19 cellular contexts compared by ENCODE assay signal in genomic region chr1:222247811-222248310, GRCh38.
"Had no signal": no experiment of that assay in that cellular context is flagged by ENCODE, and none has a peak within 500 bp of the region (broad histone marks: within the 10 kb centered on the region; RNA-seq: fewer than 3 reads in every experiment).

No MANE protein-coding gene starts in this region.

- H3K27ac Mint-ChIP-seq: activated naive CD8-positive, alpha-beta T cell; activated T-helper 2 cell treated with anti-CD3 and anti-CD28 coated beads, Interferon-gamma antibody, Interleukin-2, Interleukin-4, amounts not matched to agents 10 μg/mL and 5 μg/mL and 100 μg/mL, durations not matched to agents 14 hours and 24 hours and 36 hours; natural killer cell treated with Interleukin-12 subunit alpha and Interleukin-12 subunit beta and Interleukin-15 and Interleukin-18, amount 100 ng/mL, for 72 hours; T-helper 2 cell treated with Interferon-gamma antibody and Interleukin-4, amounts not matched to agents 5 μg/mL and 100 μg/mL, for 36 hours had no signal

- H3K36me3 ChIP-seq: left lung had no signal

- ATAC-seq: left lung; natural killer cell treated with Interleukin-12 subunit alpha and Interleukin-12 subunit beta and Interleukin-15 and Interleukin-18, amount 100 ng/mL, for 72 hours; right cardiac atrium; stimulated activated naive CD8-positive, alpha-beta T cell treated with anti-CD3 and anti-CD28 coated beads, Interleukin-15, Interleukin-2, amounts not matched to agents 100 U/mL and 50 U/mL, for 24 hours had no signal

- H3K4me3 ChIP-seq: left lung, lung had no signal

- H3K9me3 ChIP-seq: left lung had no signal

- H3K9me3 Mint-ChIP-seq: activated T-helper 2 cell treated with anti-CD3 and anti-CD28 coated beads, Interferon-gamma antibody, Interleukin-2, Interleukin-4, amounts not matched to agents 10 μg/mL and 5 μg/mL and 100 μg/mL, durations not matched to agents 14 hours and 24 hours and 36 hours; natural killer cell treated with Interleukin-12 subunit alpha and Interleukin-12 subunit beta and Interleukin-15 and Interleukin-18, amount 100 ng/mL, for 72 hours; T-helper 2 cell treated with Interferon-gamma antibody and Interleukin-4, amounts not matched to agents 5 μg/mL and 100 μg/mL, for 36 hours had no signal

- H3K36me3 Mint-ChIP-seq: natural killer cell treated with Interleukin-12 subunit alpha and Interleukin-12 subunit beta and Interleukin-15 and Interleukin-18, amount 100 ng/mL, for 72 hours had no signal

- H2AFZ ChIP-seq: parathyroid adenoma had no signal

- H3K27ac ChIP-seq: epithelial cell of prostate, left lung, parathyroid adenoma, VCaP had no signal

- H3K4me1 ChIP-seq: left lung, parathyroid adenoma had no signal

- H3K4me3 Mint-ChIP-seq: activated naive CD8-positive, alpha-beta T cell; natural killer cell treated with Interleukin-12 subunit alpha and Interleukin-12 subunit beta and Interleukin-15 and Interleukin-18, amount 100 ng/mL, for 72 hours; T-helper 2 cell treated with Interferon-gamma antibody and Interleukin-4, amounts not matched to agents 5 μg/mL and 100 μg/mL, for 36 hours had no signal

- DNase-seq: activated CD4-positive, CD25-positive, alpha-beta regulatory T cell treated with anti-CD3 and anti-CD28 coated beads, Interleukin-2, amount 50 U/mL, for 72 hours; activated naive CD4-positive, alpha-beta T cell; activated T-cell treated with anti-CD3 and anti-CD28 coated beads, Interleukin-2, amount 50 U/mL, for 1 hour; central memory CD4-positive, alpha-beta T cell; cortex of kidney; kidney glomerular epithelial cell; left lung; midbrain; right cardiac atrium; stimulated activated CD4-positive, alpha-beta T cell treated with anti-CD3 and anti-CD28 coated beads, Interleukin-4, amount 100 ng/mL, for 24 hours; stimulated activated naive CD8-positive, alpha-beta T cell treated with anti-CD3 and anti-CD28 coated beads, Interleukin-15, Interleukin-2, amounts not matched to agents 100 U/mL and 50 U/mL, for 24 hours had no signal

- H3K9ac ChIP-seq: parathyroid adenoma had no signal

- H3K27me3 ChIP-seq: left lung had no signal
